11 cellular contexts compared by ENCODE assay signal in the genomic region with DNA sequence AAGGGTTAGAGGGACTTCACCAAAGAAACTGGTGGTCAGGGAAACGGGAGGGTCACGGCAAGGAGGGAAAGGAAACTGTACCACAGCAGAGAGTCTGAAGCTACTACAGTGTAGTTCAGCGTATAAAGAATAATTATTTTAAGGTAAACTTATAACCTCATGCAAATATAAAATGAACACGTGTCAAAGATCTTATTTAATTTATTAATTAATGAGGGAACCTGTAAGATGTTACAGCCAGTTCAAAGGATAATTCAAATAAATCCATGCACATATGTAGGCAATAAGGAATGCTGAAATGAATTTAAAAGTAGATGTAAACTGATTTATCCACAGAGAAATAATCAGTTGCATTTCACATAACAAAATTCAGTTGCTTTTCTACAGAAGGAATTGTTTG. TPM values are rescaled to one million over a fixed set of nuclear protein-coding genes. Genes with fewer than 3 reads are reported as not detected.
"Had no signal": no experiment of that assay in that cellular context is flagged by ENCODE, and none has a peak within 500 bp of the region (broad histone marks: within the 10 kb centered on the region; RNA-seq: fewer than 3 reads in every experiment).

No MANE protein-coding gene starts in this region.

- H3K36me3 ChIP-seq: HAP-1 had no signal

- H3K4me3 ChIP-seq: GM23248, GM23338, HAP-1 had no signal

- H3K4me1 ChIP-seq: HAP-1 had no signal

- H3K4me2 ChIP-seq: GM23338 had no signal

- H3K9me3 ChIP-seq: HAP-1 had no signal

- H3K27ac ChIP-seq: GM23248 had no signal

- ATAC-seq: GM23338, HCT116 had no signal

- FAIRE-seq: H1, H54 had no signal

- H2AFZ ChIP-seq: GM23248, GM23338 had no signal

- H3K9ac ChIP-seq: GM23248 had no signal

- DNase-seq: GM23248, GOT3, H7, H9, HCEC 1CT, HFFc6 had no signal

RNA-seq across cellular contexts. Expression of a gene that starts 49.4 kb away (rescaled TPM):
- total RNA-seq: GM23248 had no signal
- polyA plus RNA-seq: GM23248 had no signal
